Comparison of ENCODE assay signal across 9 cellular contexts in the genomic region with DNA sequence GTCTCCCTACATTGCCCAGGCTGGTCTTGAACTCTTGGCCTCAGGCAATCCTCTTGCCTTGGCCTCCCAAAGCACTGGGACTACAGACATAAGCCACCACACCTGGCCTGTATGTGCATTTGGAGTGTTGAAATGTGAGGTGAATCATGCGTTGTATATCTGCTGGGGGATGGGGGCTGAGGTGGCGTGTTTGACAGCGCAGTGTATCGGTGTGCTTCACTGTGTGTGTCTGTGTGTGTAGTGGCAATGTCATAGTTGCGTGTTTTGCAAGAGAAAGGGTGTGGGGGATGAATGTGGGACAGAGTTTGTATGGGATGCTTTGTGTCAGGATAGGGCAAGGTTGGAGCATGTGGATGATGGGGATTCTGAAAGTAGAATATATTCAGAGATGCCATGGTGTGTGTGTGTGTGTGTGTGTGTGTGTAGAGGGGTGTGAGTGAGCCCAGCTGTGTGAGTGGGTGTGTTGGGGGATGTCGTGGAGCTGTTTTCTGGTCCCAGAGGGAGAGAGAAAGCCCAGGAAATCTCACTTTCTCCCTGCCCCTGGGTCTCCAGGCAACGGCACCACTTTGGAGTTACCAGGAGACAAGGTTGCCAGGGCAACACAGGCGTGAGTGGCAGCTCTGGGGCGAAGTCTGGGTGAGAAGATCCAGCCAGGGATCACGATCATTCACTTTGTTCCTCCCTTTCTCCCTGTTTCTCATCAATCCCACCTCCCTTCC. TPM values are rescaled to one million over a fixed set of nuclear protein-coding genes. Genes with fewer than 3 reads are reported as not detected.
DNase-seq lines count a peak whose midpoint lies in the region; ATAC-seq lines count a peak whose summit lies in the region.
"Had no signal": no experiment of that assay in that cellular context is flagged by ENCODE, and none has a peak within 500 bp of the region (broad histone marks: within the 10 kb centered on the region; RNA-seq: fewer than 3 reads in every experiment).

No MANE protein-coding gene starts in this region.

- H3K4me3 Mint-ChIP-seq in activated CD4-positive, alpha-beta T cell treated with anti-CD3 and anti-CD28 coated beads, Interleukin-2, amount 10 ng/mL, durations not matched to agents 24 days and 14 days, result no peak overlapping the region
- H3K4me3 Mint-ChIP-seq in stimulated activated naive B cell treated with anti-CD40 and anti-IgM and Interleukin-4, amounts not matched to agents 10 μg/mL and 1 μg/mL and 100 μg/mL, for 72 hours, result no peak overlapping the region
- H3K4me3 Mint-ChIP-seq: activated B cell treated with CpG ODN at 0.5 μM for 24 hours had no signal

- H3K9me3 Mint-ChIP-seq in activated CD4-positive, alpha-beta T cell treated with anti-CD3 and anti-CD28 coated beads, Interleukin-2, amount 10 ng/mL, durations not matched to agents 24 days and 14 days, result no peaks in the 10 kb centered on the region
- peaks cover 0 to 2% of the 10 kb centered on the region in 2 donors for H3K9me3 Mint-ChIP-seq in stimulated activated naive B cell treated with anti-CD40 and anti-IgM and Interleukin-4, amounts not matched to agents 10 μg/mL and 1 μg/mL and 100 μg/mL, for 72 hours
- H3K9me3 Mint-ChIP-seq: activated B cell treated with CpG ODN at 0.5 μM for 24 hours had no signal

- peak overlapping the region; percentile 29 for H3K27ac Mint-ChIP-seq in activated CD4-positive, alpha-beta T cell treated with anti-CD3 and anti-CD28 coated beads, Interleukin-2, amount 10 ng/mL, durations not matched to agents 24 days and 14 days
- H3K27ac Mint-ChIP-seq in stimulated activated naive B cell treated with anti-CD40 and anti-IgM and Interleukin-4, amounts not matched to agents 10 μg/mL and 1 μg/mL and 100 μg/mL, for 72 hours, result peak overlapping the region; percentile 9
- H3K27ac Mint-ChIP-seq: activated B cell treated with CpG ODN at 0.5 μM for 24 hours had no signal

- H3K27me3 Mint-ChIP-seq in activated CD4-positive, alpha-beta T cell treated with anti-CD3 and anti-CD28 coated beads, Interleukin-2, amount 10 ng/mL, durations not matched to agents 24 days and 14 days, result no peaks in the 10 kb centered on the region
- H3K27me3 Mint-ChIP-seq in stimulated activated naive B cell treated with anti-CD40 and anti-IgM and Interleukin-4, amounts not matched to agents 10 μg/mL and 1 μg/mL and 100 μg/mL, for 72 hours, result no peaks in the 10 kb centered on the region
- H3K27me3 Mint-ChIP-seq: activated B cell treated with CpG ODN at 0.5 μM for 24 hours had no signal

- H3K4me1 Mint-ChIP-seq in activated CD4-positive, alpha-beta T cell treated with anti-CD3 and anti-CD28 coated beads, Interleukin-2, amount 10 ng/mL, durations not matched to agents 24 days and 14 days, result peaks cover 23% of the 10 kb centered on the region
- peaks cover 20 to 22% of the 10 kb centered on the region in 2 donors for H3K4me1 Mint-ChIP-seq in stimulated activated naive B cell treated with anti-CD40 and anti-IgM and Interleukin-4, amounts not matched to agents 10 μg/mL and 1 μg/mL and 100 μg/mL, for 72 hours

- H3K27ac ChIP-seq in cingulate gyrus (ENCODE audit: low read depth, low read length), result peak overlapping the region; percentile 94

- intact Hi-C loops in activated CD4-positive, alpha-beta T cell treated with anti-CD3 and anti-CD28 coated beads, Interleukin-2, amount 10 ng/mL, durations not matched to agents 24 days and 14 days (cut with micrococcal nuclease), result no loop called here
- intact Hi-C loops in posterior vena cava (cut with DNase I), result no loop called here
- intact Hi-C loops in cardiac septum (cut with DNase I), result no loop called here

- peaks cover 22% of the 10 kb centered on the region for H3K36me3 Mint-ChIP-seq in activated CD4-positive, alpha-beta T cell treated with anti-CD3 and anti-CD28 coated beads, Interleukin-2, amount 10 ng/mL, durations not matched to agents 24 days and 14 days (ENCODE audit: low read depth)
- H3K36me3 Mint-ChIP-seq in stimulated activated naive B cell treated with anti-CD40 and anti-IgM and Interleukin-4, amounts not matched to agents 10 μg/mL and 1 μg/mL and 100 μg/mL, for 72 hours, result peaks cover 15 to 31% of the 10 kb centered on the region in 2 donors

- DNase-seq in activated CD4-positive, alpha-beta T cell treated with anti-CD3 and anti-CD28 coated beads, Interleukin-2, amount 10 ng/mL, durations not matched to agents 24 days and 14 days, result no peak
- DNase-seq in activated CD4-positive, alpha-beta T cell treated with anti-CD3 and anti-CD28 coated beads for 1 hour, result no peak
- DNase-seq in NCI-H2196 (lab: John Stamatoyannopoulos, UW; ENCODE audit: unreplicated experiment) (peak; percentile 89), posterior vena cava (ENCODE audit: low spot score) (no peak), cardiac septum (ENCODE audit: low spot score) (no peak)
- no peak for DNase-seq in stimulated activated naive B cell treated with anti-CD40 and anti-IgM and Interleukin-4, amounts not matched to agents 10 μg/mL and 1 μg/mL and 100 μg/mL, for 72 hours
- DNase-seq: activated B cell treated with CpG ODN at 0.5 μM for 24 hours had no signal

- ATAC-seq in stimulated activated naive B cell treated with anti-CD40 and anti-IgM and Interleukin-4, amounts not matched to agents 10 μg/mL and 1 μg/mL and 100 μg/mL, for 72 hours (replicated peaks), result no peak
- ATAC-seq in HG02870 (IDR thresholded peaks at IDR 0.05; ENCODE audit: unreplicated experiment), result no peak

RNA-seq across cellular contexts. Expression of gene SWSAP1, which starts 1.1 kb away (rescaled TPM):
- total RNA-seq in activated CD4-positive, alpha-beta T cell treated with anti-CD3 and anti-CD28 coated beads, Interleukin-2, amount 10 ng/mL, durations not matched to agents 24 days and 14 days, result 2.3 and 2.6 TPM in 2 replicates
- total RNA-seq in posterior vena cava (1 to 10 TPM; 1.2 to 1.8 TPM), cardiac septum (1.3 TPM)

RNA-seq across cellular contexts. Expression of gene EPOR, which starts 10.8 kb away (rescaled TPM):
- total RNA-seq in activated CD4-positive, alpha-beta T cell treated with anti-CD3 and anti-CD28 coated beads, Interleukin-2, amount 10 ng/mL, durations not matched to agents 24 days and 14 days, result 7.2 and 7.7 TPM in 2 replicates
- total RNA-seq in posterior vena cava (1 to 10 TPM; 4.0 to 6.4 TPM), cardiac septum (5.6 TPM)

RNA-seq across cellular contexts. Expression of gene PLPPR2, which starts 18.1 kb away (rescaled TPM):
- 2.3 TPM in 2 replicates for total RNA-seq in activated CD4-positive, alpha-beta T cell treated with anti-CD3 and anti-CD28 coated beads, Interleukin-2, amount 10 ng/mL, durations not matched to agents 24 days and 14 days
- total RNA-seq in posterior vena cava (10 to 100 TPM; 38.4 to 40.2 TPM), cardiac septum (19.3 TPM)

RNA-seq across cellular contexts. Expression of gene CCDC159, which starts 27.0 kb away (rescaled TPM):
- total RNA-seq in activated CD4-positive, alpha-beta T cell treated with anti-CD3 and anti-CD28 coated beads, Interleukin-2, amount 10 ng/mL, durations not matched to agents 24 days and 14 days, result 11.7 and 14.8 TPM in 2 replicates
- 10 to 100 TPM; 13.0 to 20.9 TPM for total RNA-seq in posterior vena cava
- 24.2 TPM for total RNA-seq in cardiac septum

RNA-seq across cellular contexts. Expression of gene TMEM205, which starts 27.3 kb away (rescaled TPM):
- 29.9 and 34.2 TPM in 2 replicates for total RNA-seq in activated CD4-positive, alpha-beta T cell treated with anti-CD3 and anti-CD28 coated beads, Interleukin-2, amount 10 ng/mL, durations not matched to agents 24 days and 14 days
- total RNA-seq in posterior vena cava (10 to 100 TPM; 41.5 to 42.9 TPM), cardiac septum (75.7 TPM)
